In the genomic region with DNA sequence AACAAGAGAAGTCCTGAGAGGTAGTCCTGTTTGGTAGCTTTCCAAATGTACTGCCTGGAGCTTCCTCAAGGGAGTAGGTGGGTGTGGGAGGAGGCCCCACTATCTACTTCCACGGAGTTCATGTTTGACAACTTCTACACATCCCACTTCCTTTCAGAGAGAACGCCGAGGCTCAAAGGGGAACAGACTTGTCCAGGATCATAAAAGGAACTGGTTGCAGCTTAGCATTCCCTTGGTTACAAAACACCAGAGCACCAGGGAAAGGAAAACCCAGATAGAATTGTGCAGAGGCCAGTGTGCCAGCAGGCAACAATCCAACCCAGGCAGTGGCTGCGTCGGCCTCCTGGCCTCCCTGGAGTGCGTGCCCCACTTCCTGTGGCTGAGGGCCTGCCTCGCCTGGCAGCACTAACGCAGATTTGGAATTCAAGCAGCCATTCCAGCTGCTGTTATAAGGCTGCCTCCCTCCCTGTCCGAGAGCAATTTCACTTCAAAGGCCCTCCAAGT, we compare ENCODE assay signal across 8 cellular contexts. TPM values are rescaled to one million over a fixed set of nuclear protein-coding genes. Genes with fewer than 3 reads are reported as not detected.
DNase-seq lines count a peak whose midpoint lies in the region; ATAC-seq, FAIRE-seq and TF ChIP-seq lines count a peak whose summit lies in the region.

No MANE protein-coding gene starts in this region.

- TF ChIP-seq CTCF in HEK293 (tag by site-specific recombination; IDR thresholded peaks at IDR 0.05) (no peak), astrocyte (IDR thresholded peaks at IDR 0.05; ENCODE audit: insufficient read depth, low read depth, low read length) (no peak), right lobe of liver (IDR thresholded peaks at IDR 0.05) (no peak)

- H3K9me3 ChIP-seq in HEK293 (ENCODE audit: control insufficient read depth, insufficient read depth, low read depth, low read length) (no peaks in the 10 kb centered on the region), astrocyte (ENCODE audit: insufficient read depth, low read depth, low read length) (no peaks in the 10 kb centered on the region), right lobe of liver (no peaks in the 10 kb centered on the region)

- H3K27me3 ChIP-seq in astrocyte (ENCODE audit: insufficient read depth, low read length) (peaks cover 23% of the 10 kb centered on the region), right lobe of liver (no peaks in the 10 kb centered on the region)

- peak overlapping the region; percentile 6 for H3K9ac ChIP-seq in astrocyte (ENCODE audit: low read length)

- H3K9me3 Mint-ChIP-seq in astrocyte (ENCODE audit: unreplicated experiment) = no peaks in the 10 kb centered on the region
- H3K9me3 Mint-ChIP-seq in activated CD4-positive, alpha-beta T cell treated with anti-CD3 and anti-CD28 coated beads for 36 hours (ENCODE audit: low read depth) = no peaks in the 10 kb centered on the region

- no peak overlapping the region for H2AFZ ChIP-seq in astrocyte (ENCODE audit: low read depth, low read length)

- peak; percentile 41 to 76 (median 68) for ATAC-seq in right lobe of liver
- no peak for ATAC-seq in activated CD4-positive, alpha-beta T cell treated with anti-CD3 and anti-CD28 coated beads for 36 hours

- no peaks in the 10 kb centered on the region for H3K79me2 ChIP-seq in astrocyte (ENCODE audit: insufficient read depth, low read length)

- H3K36me3 Mint-ChIP-seq in astrocyte (ENCODE audit: low read depth, unreplicated experiment) = peaks cover 6% of the 10 kb centered on the region
- peaks cover 1% of the 10 kb centered on the region for H3K36me3 Mint-ChIP-seq in activated CD4-positive, alpha-beta T cell treated with anti-CD3 and anti-CD28 coated beads for 36 hours (ENCODE audit: low read depth)

- H3K27me3 Mint-ChIP-seq in astrocyte (ENCODE audit: low read depth, unreplicated experiment) = no peaks in the 10 kb centered on the region
- H3K27me3 Mint-ChIP-seq in activated CD4-positive, alpha-beta T cell treated with anti-CD3 and anti-CD28 coated beads for 36 hours = peaks cover 5% of the 10 kb centered on the region

- H3K4me1 ChIP-seq in HEK293 (ENCODE audit: control insufficient read depth, insufficient read depth, low read length) (no peaks in the 10 kb centered on the region), astrocyte (ENCODE audit: insufficient read depth, low read length) (peaks cover 33% of the 10 kb centered on the region), right lobe of liver (peaks cover 0 to 30% (median 10%) of the 10 kb centered on the region in 4 donors)

- WGBS in right lobe of liver (ENCODE audit: insufficient coverage, low coverage, low lambda C conversion rate, missing lambda C conversion rate) = 0% methylated on average over 3 of the region's 9 CpGs

- FAIRE-seq in astrocyte (lab: Jason Lieb, UNC) = peak; percentile 37

- DNase-seq in A172 (ENCODE audit: low spot score) (peak; percentile 18), astrocyte (ENCODE audit: low read depth) (peak; percentile 68), right lobe of liver (peak; percentile 60 to 87 (median 79)), activated gamma-delta T cell (lab: John Stamatoyannopoulos, UW) (no peak)
- DNase-seq in activated CD4-positive, alpha-beta T cell treated with anti-CD3 and anti-CD28 coated beads for 36 hours = no peak
- DNase-seq in stimulated activated CD4-positive, alpha-beta T cell treated with anti-CD3 and anti-CD28 coated beads, Interleukin-1b, Interleukin-23, amount 100 ng/mL, for 48 hours = no peak
- DNase-seq in activated naive CD4-positive, alpha-beta T cell treated with anti-CD3 and anti-CD28 coated beads, Interleukin-2, amount 50 U/mL, for 16 hours = no peak

- H3K4me3 Mint-ChIP-seq in astrocyte (ENCODE audit: unreplicated experiment) = no peak overlapping the region
- H3K4me3 Mint-ChIP-seq in activated CD4-positive, alpha-beta T cell treated with anti-CD3 and anti-CD28 coated beads for 36 hours = no peak overlapping the region

- H3K36me3 ChIP-seq in HEK293 (ENCODE audit: control insufficient read depth in 2 of 2, insufficient read depth in 1 of 2, low read length in 2 of 2) (peaks cover 0 to 11% of the 10 kb centered on the region in 2 experiments; a peak in 1 of 3 replicates), astrocyte (ENCODE audit: insufficient read depth, low read length) (no peaks in the 10 kb centered on the region), right lobe of liver (no peaks in the 10 kb centered on the region)

- H3K4me1 Mint-ChIP-seq in astrocyte (ENCODE audit: low read depth, unreplicated experiment) = peaks cover 20% of the 10 kb centered on the region
- H3K4me1 Mint-ChIP-seq in activated CD4-positive, alpha-beta T cell treated with anti-CD3 and anti-CD28 coated beads for 36 hours = peaks cover 19% of the 10 kb centered on the region

- POLR2A ChIA-PET in HEK293 (lab: Yijun Ruan, JAX) = interaction anchor here (0.6 kb wide), 1 partner anchor 92 kb away, joined by 8 read pairs; no protein-coding TSS in a partner anchor
- POLR2A ChIA-PET in activated CD4-positive, alpha-beta T cell treated with anti-CD3 and anti-CD28 coated beads for 36 hours (lab: Charles Lee) = no interaction called here

- no peak overlapping the region for H3K27ac Mint-ChIP-seq in astrocyte (ENCODE audit: unreplicated experiment)
- no peak overlapping the region for H3K27ac Mint-ChIP-seq in activated CD4-positive, alpha-beta T cell treated with anti-CD3 and anti-CD28 coated beads for 36 hours

- CTCF ChIA-PET in HEK293 (lab: Yijun Ruan, JAX) = interaction anchor here (0.6 to 1.0 kb wide), 3 partner anchors 10 to 275 kb away, joined by 3 to 5 read pairs (median 3); no protein-coding TSS in a partner anchor
- CTCF ChIA-PET in activated CD4-positive, alpha-beta T cell treated with anti-CD3 and anti-CD28 coated beads for 36 hours (lab: Charles Lee) = interaction anchor here (1.1 kb wide), 1 partner anchor 21 kb away, joined by 5 read pairs; no protein-coding TSS in a partner anchor

- H3K4me3 ChIP-seq in HEK293 (ENCODE audit: low read depth, low read length) (no peak overlapping the region), astrocyte (ENCODE audit: insufficient read depth, low read depth, low read length) (no peak overlapping the region), right lobe of liver (no peak overlapping the region)

- intact Hi-C loops in right lobe of liver (cut with DNase I) = no loop called here
- intact Hi-C loops in activated CD4-positive, alpha-beta T cell treated with anti-CD3 and anti-CD28 coated beads for 36 hours (cut with DNase I, micrococcal nuclease) = no loop called here

- peak overlapping the region; percentile 56 for H3K4me2 ChIP-seq in astrocyte (ENCODE audit: low read length)

- H4K20me1 ChIP-seq in astrocyte (ENCODE audit: insufficient read depth, low read length) = peaks cover 40% of the 10 kb centered on the region

- TF ChIP-seq POLR2A in right lobe of liver (IDR thresholded peaks at IDR 0.05) = no peak

- no peak overlapping the region for H3K27ac ChIP-seq in HEK293 (ENCODE audit: extremely low read depth, low read depth, low read length)
- no peak overlapping the region for H3K27ac ChIP-seq in astrocyte (ENCODE audit: low read depth, low read length)
- no peak overlapping the region for H3K27ac ChIP-seq in right lobe of liver

TF ChIP-seq in HEK293, 187 proteins besides CTCF, POLR2A, EP300 and RAD21:
- TF ChIP-seq ZNF600 (tag by site-specific recombination; IDR thresholded peaks at IDR 0.05) (peak; percentile 48; the same call in 1 of the 2 replicates), EGR2 (tag by site-specific recombination; IDR thresholded peaks at IDR 0.05; ENCODE audit: low read depth) (peak; percentile 88), ZNF350 (tag by site-specific recombination; IDR thresholded peaks at IDR 0.05) (no peak), ZFHX2 (tag by site-specific recombination; conservative IDR thresholded peaks at IDR 0.05) (peak; percentile 94), ZNF341 (tag by site-specific recombination; IDR thresholded peaks at IDR 0.05; ENCODE audit: low read depth) (peak; percentile 52), WT1 (tag by site-specific recombination; IDR thresholded peaks at IDR 0.05) (no peak)
- TF ChIP-seq, protein P1, sequence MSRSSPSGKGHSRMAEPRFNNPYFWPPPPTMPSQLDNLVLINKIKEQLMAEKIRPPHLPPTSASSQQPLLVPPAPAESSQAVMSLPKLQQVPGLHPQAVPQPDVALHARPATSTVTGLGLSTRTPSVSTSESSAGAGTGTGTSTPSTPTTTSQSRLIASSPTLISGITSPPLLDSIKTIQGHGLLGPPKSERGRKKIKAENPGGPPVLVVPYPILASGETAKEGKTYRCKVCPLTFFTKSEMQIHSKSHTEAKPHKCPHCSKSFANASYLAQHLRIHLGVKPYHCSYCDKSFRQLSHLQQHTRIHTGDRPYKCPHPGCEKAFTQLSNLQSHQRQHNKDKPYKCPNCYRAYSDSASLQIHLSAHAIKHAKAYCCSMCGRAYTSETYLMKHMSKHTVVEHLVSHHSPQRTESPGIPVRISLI (tag by site-specific recombination; IDR thresholded peaks at IDR 0.05) = 0 out of 2 replicates have a peak, but pooled peaks have one; percentile 21

RNA-seq across cellular contexts. Expression of a gene that starts 4.2 kb away (rescaled TPM):
- 0.93 and 1.1 TPM in 2 replicates for total RNA-seq in A172 (2014; rRNA removed; shearing (Covaris generic))
- total RNA-seq in astrocyte (3.2 and 5.4 TPM in 2 replicates), right lobe of liver (10 to 100 TPM in 5 of 6 experiments, 1 to 10 TPM in 1; 8.0 to 38.1 (median 22.2) TPM)
- total RNA-seq in activated CD4-positive, alpha-beta T cell treated with anti-CD3 and anti-CD28 coated beads for 36 hours = 1 to 10 TPM; 2.1 to 2.5 TPM

Comparison
In these comparisons a context has a peak if more than half of its experiments do, and no peak if none do; other contexts are left out.
1. DNase-seq: peak in A172 (single experiment), astrocyte (single experiment) and right lobe of liver (3 of 3); none in activated CD4-positive, alpha-beta T cell treated with anti-CD3 and anti-CD28 coated beads for 36 hours (single experiment), activated gamma-delta T cell (single experiment), stimulated activated CD4-positive, alpha-beta T cell treated with anti-CD3 and anti-CD28 coated beads, Interleukin-1b, Interleukin-23, amount 100 ng/mL, for 48 hours (single experiment) and activated naive CD4-positive, alpha-beta T cell treated with anti-CD3 and anti-CD28 coated beads, Interleukin-2, amount 50 U/mL, for 16 hours (single experiment).